ENCODE assay signal across 1 cellular context in genomic region chr18:46169464-46169941, GRCh38.
TF ChIP-seq lines count a peak whose summit lies in the region.

No MANE protein-coding gene starts in this region.

TF ChIP-seq in HepG2, 621 proteins besides CTCF, POLR2A, EP300 and RAD21 (continued from another document):
- TF ChIP-seq FOXJ3 (CRISPR knock-in tag; IDR thresholded peaks at IDR 0.05; ENCODE audit: borderline replicate concordance), result no peak
